In the genomic region with DNA sequence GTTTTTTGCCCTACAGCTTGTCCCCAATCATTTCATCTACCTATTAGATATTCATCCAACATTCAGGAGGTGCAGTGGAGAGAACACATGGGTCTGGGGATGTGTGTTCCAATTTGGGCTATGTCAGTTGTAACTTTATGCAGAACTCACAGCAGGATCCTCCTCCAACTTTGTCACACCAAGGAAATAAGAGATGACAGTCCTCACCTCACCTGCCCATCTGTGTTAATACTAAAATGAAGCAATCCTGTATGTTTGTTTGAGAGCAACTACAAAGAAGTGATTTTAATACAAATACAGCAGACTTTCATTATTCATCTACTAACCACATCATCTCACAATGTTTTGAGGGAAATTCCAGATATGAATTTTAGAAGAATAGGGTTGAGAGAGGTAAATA, we compare ENCODE assay signal across 15 cellular contexts.
DNase-seq lines count a peak whose midpoint lies in the region; ATAC-seq lines count a peak whose summit lies in the region.
"Had no signal": no experiment of that assay in that cellular context is flagged by ENCODE, and none has a peak within 500 bp of the region (broad histone marks: within the 10 kb centered on the region; RNA-seq: fewer than 3 reads in every experiment).

No MANE protein-coding gene starts in this region.

- H3K36me3 ChIP-seq in ACC112 (ENCODE audit: insufficient read depth, low read length), result no peaks in the 10 kb centered on the region
- H3K36me3 ChIP-seq: stomach had no signal

- ATAC-seq in GM18511 (IDR thresholded peaks at IDR 0.05; ENCODE audit: unreplicated experiment), result peak; percentile 57
- peak; percentile 49 for ATAC-seq in HG03378 (IDR thresholded peaks at IDR 0.05; ENCODE audit: unreplicated experiment)
- ATAC-seq in GM21390 (IDR thresholded peaks at IDR 0.05; ENCODE audit: unreplicated experiment), result no peak
- ATAC-seq: PC-3 had no signal

- H3K79me2 ChIP-seq in ACC112 (ENCODE audit: control insufficient read depth, insufficient read depth, low read length, unreplicated experiment), result no peaks in the 10 kb centered on the region

- H3K27me3 ChIP-seq in ACC112 (ENCODE audit: insufficient read depth, low read length), result no peaks in the 10 kb centered on the region
- H3K27me3 ChIP-seq: stomach had no signal

- no peak overlapping the region for H3K4me3 ChIP-seq in ACC112 (ENCODE audit: low read depth, low read length)
- H3K4me3 ChIP-seq: stomach had no signal

- H2AFZ ChIP-seq in ACC112 (ENCODE audit: low read length, unreplicated experiment), result peak overlapping the region; percentile 77

- peaks cover 14% of the 10 kb centered on the region for H3K36me3 Mint-ChIP-seq in activated naive CD8-positive, alpha-beta T cell treated with anti-CD3 and anti-CD28 coated beads for 36 hours

- peaks cover 60% of the 10 kb centered on the region for H3K4me1 Mint-ChIP-seq in activated naive CD8-positive, alpha-beta T cell treated with anti-CD3 and anti-CD28 coated beads for 36 hours

- H3K27ac ChIP-seq in ACC112 (ENCODE audit: low read depth, low read length), result no peak overlapping the region

- peaks cover 3% of the 10 kb centered on the region for H3K9me3 Mint-ChIP-seq in activated naive CD8-positive, alpha-beta T cell treated with anti-CD3 and anti-CD28 coated beads for 36 hours

- peak overlapping the region; percentile 94 for H3K27ac Mint-ChIP-seq in activated naive CD8-positive, alpha-beta T cell treated with anti-CD3 and anti-CD28 coated beads for 36 hours

- H3K4me1 ChIP-seq in ACC112 (ENCODE audit: control insufficient read depth, insufficient read depth, low read length, unreplicated experiment), result no peaks in the 10 kb centered on the region

- no peaks in the 10 kb centered on the region for H3K27me3 Mint-ChIP-seq in activated naive CD8-positive, alpha-beta T cell treated with anti-CD3 and anti-CD28 coated beads for 36 hours

- intact Hi-C loops in head of caudate nucleus (cut with DNase I), result loop anchor here (10.0 kb wide), 1 partner anchor 141 kb away; no protein-coding TSS in a partner anchor

- H3K4me3 Mint-ChIP-seq in activated naive CD8-positive, alpha-beta T cell treated with anti-CD3 and anti-CD28 coated beads for 36 hours, result peak overlapping the region; percentile 70

- no peak for DNase-seq in activated naive CD8-positive, alpha-beta T cell treated with anti-CD3 and anti-CD28 coated beads for 36 hours
- DNase-seq in SKM-1 (lab: John Stamatoyannopoulos, UW; ENCODE audit: unreplicated experiment), result no peak
- DNase-seq in HuH-7 (ENCODE audit: low spot score), result no peak
- DNase-seq in head of caudate nucleus, result no peak
- DNase-seq: activated CD4-positive, alpha-beta T cell treated with anti-CD3 and anti-CD28 coated beads, Interleukin-2, amount 50 U/mL, for 4 hours; EL; NCI-H1048; NCI-H446; PC-3; stimulated activated CD4-positive, alpha-beta T cell treated with anti-CD3 and anti-CD28 coated beads, Interleukin-4, amount 100 ng/mL, for 24 hours; stomach had no signal
